In genomic region chr20:1060985-1061384, GRCh38 we compare ENCODE assay signal across 18 cellular contexts. TPM values are rescaled to one million over a fixed set of nuclear protein-coding genes. Genes with fewer than 3 reads are reported as not detected.
DNase-seq lines count a peak whose midpoint lies in the region; ATAC-seq and TF ChIP-seq lines count a peak whose summit lies in the region.
"Had no signal": no experiment of that assay in that cellular context is flagged by ENCODE, and none has a peak within 500 bp of the region (broad histone marks: within the 10 kb centered on the region; RNA-seq: fewer than 3 reads in every experiment).

No MANE protein-coding gene starts in this region.

- H3K4me3 ChIP-seq in mucosa of descending colon (no peak overlapping the region), aorta (ENCODE audit: low read length in 2 of 2) (no peak overlapping the region)
- H3K4me3 ChIP-seq: BLaER1, GM12878, GM23338 had no signal

- no peaks in the 10 kb centered on the region for H3K36me3 ChIP-seq in mucosa of descending colon (ENCODE audit: low read depth)
- H3K36me3 ChIP-seq in aorta (ENCODE audit: control insufficient read depth in 1 of 2, insufficient read depth in 2 of 2, low read length in 1 of 2): no peaks in the 10 kb centered on the region
- H3K36me3 ChIP-seq: BLaER1 had no signal

- H3K27me3 ChIP-seq in aorta (ENCODE audit: control insufficient read depth in 1 of 2, insufficient read depth in 2 of 2, low read length in 1 of 2): no peaks in the 10 kb centered on the region
- H3K27me3 ChIP-seq: BLaER1 had no signal

- DNase-seq in DMS53 (lab: John Stamatoyannopoulos, UW) (peak; percentile 49), DMS53 treated with DMSO at 0.1 percent for 48 hours (lab: John Stamatoyannopoulos, UW; ENCODE audit: unreplicated experiment) (no peak), islet precursor cell (peak; percentile 21), mucosa of descending colon (no peak), aorta (no peak), foreskin melanocyte (no peak)
- DNase-seq: AML-193; Caco-2; CD8-positive, alpha-beta memory T cell; DMS79; H7 had no signal

- no peak overlapping the region for H3K27ac ChIP-seq in aorta (ENCODE audit: low read depth in 1 of 2, low read length in 2 of 2)
- H3K27ac ChIP-seq: 22Rv1, BLaER1 had no signal

- peaks cover 2% of the 10 kb centered on the region for H3K9me3 ChIP-seq in mucosa of descending colon
- no peaks in the 10 kb centered on the region for H3K9me3 ChIP-seq in aorta (ENCODE audit: control insufficient read depth, low read length)
- H3K9me3 ChIP-seq: BLaER1, Caco-2 had no signal

- 86% methylated on average over 3 of the region's 3 CpGs for WGBS in aorta, 2 donors

- no peak for TF ChIP-seq CTCF in mucosa of descending colon (IDR thresholded peaks at IDR 0.05)

- peak; percentile 47 for ATAC-seq in mucosa of descending colon
- no peak for ATAC-seq in HG03039 (IDR thresholded peaks at IDR 0.05; ENCODE audit: unreplicated experiment)
- ATAC-seq in HG02642 (IDR thresholded peaks at IDR 0.05; ENCODE audit: poor library complexity, unreplicated experiment): no peak
- no peak for ATAC-seq in aorta (ENCODE audit: low FRiP score)
- ATAC-seq: GM12878, GM23338 had no signal

- H3K4me1 ChIP-seq in mucosa of descending colon (ENCODE audit: low read depth) (peaks cover 20% of the 10 kb centered on the region), aorta (ENCODE audit: control insufficient read depth in 1 of 2, insufficient read depth in 2 of 2, low read length in 2 of 2) (no peaks in the 10 kb centered on the region)
- H3K4me1 ChIP-seq: BLaER1 had no signal

- intact Hi-C loops in mucosa of descending colon (cut with DNase I, micrococcal nuclease): no loop called here
- intact Hi-C loops in aorta (cut with DNase I): no loop called here

RNA-seq across cellular contexts. Expression of gene PSMF1, which starts 57.4 kb away (rescaled TPM):
- total RNA-seq in mucosa of descending colon (100 to 1,000 TPM; 113 to 118 (median 117) TPM), aorta (100 to 1,000 TPM in 1 of 2 donors, 10 to 100 TPM in 1; 96.9 to 105 TPM)
- polyA plus RNA-seq in aorta: 10 to 100 TPM; 39.3 to 70.6 TPM

RNA-seq across cellular contexts. Expression of gene RSPO4, which starts 58.9 kb away (rescaled TPM):
- total RNA-seq in mucosa of descending colon (under 1 TPM in 2 of 3 donors, not detected in 1; 0.10 to 0.22 TPM), aorta (1 to 10 TPM in 1 of 2 donors, under 1 TPM in 1; 0.93 to 1.0 TPM)
- polyA plus RNA-seq in aorta: not detected
- total RNA-seq: CD8-positive, alpha-beta memory T cell; G401; GM12878 had no signal
- polyA plus RNA-seq: CD8-positive, alpha-beta memory T cell had no signal

Comparison
In these comparisons a context has a peak if more than half of its experiments do, and no peak if none do; other contexts are left out.
1. DNase-seq: peak in DMS53 (single experiment) and islet precursor cell (single experiment); none in DMS53 treated with DMSO at 0.1 percent for 48 hours (single experiment), mucosa of descending colon (0 of 3), aorta (0 of 2) and foreskin melanocyte (single experiment).